ENCODE assay signal across 7 cellular contexts in the genomic region with DNA sequence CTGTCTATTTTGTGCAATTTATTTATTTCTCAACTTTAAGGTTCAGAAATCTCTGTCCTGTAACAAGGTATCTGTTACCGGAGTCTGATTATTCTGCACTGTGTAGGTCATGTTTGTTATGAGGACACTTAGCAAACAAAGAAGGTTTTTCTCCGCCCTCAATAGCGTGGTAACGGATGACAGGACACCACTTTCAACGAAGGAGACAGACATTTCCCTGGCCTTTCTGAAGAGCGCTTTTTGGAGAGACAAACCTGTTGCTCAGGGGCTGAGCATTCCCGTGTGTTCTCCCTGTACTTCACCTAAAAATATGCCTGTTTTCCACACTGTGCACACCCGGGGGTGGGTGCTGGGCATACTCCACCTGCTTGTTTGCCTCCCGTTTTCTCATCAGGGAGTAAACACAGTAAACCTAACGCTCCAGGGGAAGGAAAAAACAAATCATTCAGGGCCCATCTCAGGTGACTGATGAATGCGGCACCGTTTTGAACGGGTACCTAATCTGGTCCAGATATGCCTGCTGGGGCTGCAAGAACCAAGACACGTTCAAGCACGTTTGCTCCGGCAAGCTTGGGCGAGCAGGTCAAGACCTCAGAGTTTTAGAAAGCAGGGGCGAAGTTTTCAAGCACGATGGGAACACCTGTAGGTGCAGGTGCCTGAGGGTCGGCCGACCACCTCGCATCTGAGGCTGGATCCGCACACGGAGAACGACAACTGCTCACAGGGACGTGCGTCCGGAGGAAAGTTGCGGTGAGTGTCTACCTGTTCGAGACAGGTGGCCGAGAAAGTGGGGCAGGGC. TPM values are rescaled to one million over a fixed set of nuclear protein-coding genes. Genes with fewer than 3 reads are reported as not detected.
DNase-seq lines count a peak whose midpoint lies in the region; ATAC-seq and TF ChIP-seq lines count a peak whose summit lies in the region.

No MANE protein-coding gene starts in this region.

- no peaks in the 10 kb centered on the region for H3K9me3 Mint-ChIP-seq in stimulated activated naive CD8-positive, alpha-beta T cell treated with anti-CD3 and anti-CD28 coated beads, Interleukin-15, amount 100 ng/mL, for 72 hours

- H3K4me1 ChIP-seq in adipocyte (ENCODE audit: control insufficient read depth, insufficient read depth, low read length) = peaks cover 29% of the 10 kb centered on the region

- H3K27me3 ChIP-seq in adipocyte (replicated peaks; ENCODE audit: control insufficient read depth, insufficient read depth, low read length) (no peaks in the 10 kb centered on the region), kidney epithelial cell (ENCODE audit: control insufficient read depth, insufficient read depth, low read length) (peaks cover 7% of the 10 kb centered on the region)

- H3K27ac Mint-ChIP-seq in stimulated activated naive CD8-positive, alpha-beta T cell treated with anti-CD3 and anti-CD28 coated beads, Interleukin-15, amount 100 ng/mL, for 72 hours = peak overlapping the region; percentile 96 to 98

- H3K9ac ChIP-seq in adipocyte (ENCODE audit: low read length) = peak overlapping the region; percentile 91

- ATAC-seq in GM19324 (IDR thresholded peaks at IDR 0.05; ENCODE audit: low FRiP score, unreplicated experiment) = peak; percentile 18
- no peak for ATAC-seq in stimulated activated naive CD8-positive, alpha-beta T cell treated with anti-CD3 and anti-CD28 coated beads, Interleukin-15, amount 100 ng/mL, for 72 hours
- no peak for ATAC-seq in GM21447 (IDR thresholded peaks at IDR 0.05; ENCODE audit: unreplicated experiment)
- no peak for ATAC-seq in GM21619 (IDR thresholded peaks at IDR 0.05; ENCODE audit: unreplicated experiment)

- H3K36me3 ChIP-seq in adipocyte (ENCODE audit: control insufficient read depth, insufficient read depth, low read length, severe bottlenecking) (no peaks in the 10 kb centered on the region), kidney epithelial cell (ENCODE audit: control insufficient read depth, insufficient read depth, low read length) (no peaks in the 10 kb centered on the region)

- peaks cover 51% of the 10 kb centered on the region for H3K4me1 Mint-ChIP-seq in stimulated activated naive CD8-positive, alpha-beta T cell treated with anti-CD3 and anti-CD28 coated beads, Interleukin-15, amount 100 ng/mL, for 72 hours

- no peaks in the 10 kb centered on the region for H3K27me3 Mint-ChIP-seq in stimulated activated naive CD8-positive, alpha-beta T cell treated with anti-CD3 and anti-CD28 coated beads, Interleukin-15, amount 100 ng/mL, for 72 hours

- peak overlapping the region; percentile 70 for H3K4me3 ChIP-seq in Jurkat, Clone E6-1 (ENCODE audit: low read length)
- peak overlapping the region; percentile 92 for H3K4me3 ChIP-seq in adipocyte (ENCODE audit: low read length)
- peak overlapping the region; percentile 61 for H3K4me3 ChIP-seq in kidney epithelial cell (ENCODE audit: low read depth, low read length)

- no peak overlapping the region for H3K4me3 Mint-ChIP-seq in stimulated activated naive CD8-positive, alpha-beta T cell treated with anti-CD3 and anti-CD28 coated beads, Interleukin-15, amount 100 ng/mL, for 72 hours

- TF ChIP-seq CTCF in kidney epithelial cell (IDR thresholded peaks at IDR 0.05; ENCODE audit: insufficient read depth, low read length, poor library complexity, severe bottlenecking) = no peak

- no peak for DNase-seq in Jurkat, Clone E6-1 (ENCODE audit: low read depth, low spot score)
- DNase-seq in adipocyte (ENCODE audit: low read depth) = no peak
- DNase-seq in kidney epithelial cell (ENCODE audit: low read depth) = no peak
- DNase-seq in stimulated activated naive CD8-positive, alpha-beta T cell treated with anti-CD3 and anti-CD28 coated beads, Interleukin-15, amount 100 ng/mL, for 72 hours = no peak

- H3K9me3 ChIP-seq in adipocyte (ENCODE audit: control insufficient read depth, low read length) = no peaks in the 10 kb centered on the region

RNA-seq across cellular contexts. Expression of a gene that starts 0.9 kb away (rescaled TPM):
- 25.9 TPM for polyA plus RNA-seq in Jurkat, Clone E6-1 (2012; ENCODE audit: insufficient read depth, insufficient read length)
- total RNA-seq in kidney epithelial cell = 14.8 and 17.0 TPM in 2 replicates
